6 cellular contexts compared by ENCODE assay signal in the genomic region with DNA sequence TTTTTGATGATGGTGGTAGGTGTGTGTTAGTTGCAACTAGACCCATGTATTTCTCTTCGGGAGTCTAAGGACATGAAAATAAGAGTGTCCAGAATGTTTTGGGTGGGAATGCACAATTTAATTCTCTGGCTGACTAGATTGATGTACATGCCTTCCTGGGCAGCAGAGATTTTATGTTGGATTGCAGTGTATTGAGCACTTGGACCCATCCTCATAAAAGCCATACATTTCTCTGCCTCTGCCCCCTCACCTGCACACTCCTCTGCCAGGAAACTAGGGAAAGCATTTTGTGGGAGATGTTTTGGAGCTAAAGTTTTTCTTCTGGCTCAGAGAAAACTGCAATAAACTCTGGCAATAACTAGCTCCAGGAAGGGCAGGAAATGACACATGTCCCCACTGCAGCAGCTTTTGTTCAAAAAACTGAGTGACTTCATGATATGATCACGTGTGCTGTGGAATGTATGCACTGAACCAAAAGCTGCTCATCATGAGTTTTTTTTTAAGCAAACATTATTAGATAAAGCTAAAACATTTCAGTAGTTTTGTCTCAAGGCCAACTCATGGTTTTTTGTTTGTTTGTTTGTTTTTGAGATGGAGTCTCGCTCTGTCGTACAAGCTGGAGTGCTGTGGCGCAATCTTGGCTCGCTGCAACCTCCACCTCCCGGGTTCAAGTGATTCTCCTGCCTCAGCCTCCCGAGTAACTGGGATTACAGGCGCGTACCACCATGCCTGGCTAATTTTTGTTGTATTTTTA. TPM values are rescaled to one million over a fixed set of nuclear protein-coding genes. Genes with fewer than 3 reads are reported as not detected.
DNase-seq lines count a peak whose midpoint lies in the region; ATAC-seq, FAIRE-seq and TF ChIP-seq lines count a peak whose summit lies in the region.

No MANE protein-coding gene starts in this region.

- peak; percentile 91 for DNase-seq in bronchial epithelial cell (ENCODE audit: low read depth)

- H2AFZ ChIP-seq in Loucy (ENCODE audit: low read length) (peak overlapping the region; percentile 64), parathyroid adenoma (no peak overlapping the region)

- H3K27ac ChIP-seq in parathyroid adenoma, result peak overlapping the region; percentile 49

- TF ChIP-seq CTCF in Loucy (conservative IDR thresholded peaks at IDR 0.05; ENCODE audit: low read length) (no peak), bronchial epithelial cell (IDR thresholded peaks at IDR 0.05; ENCODE audit: insufficient read depth, low read length, severe bottlenecking) (no peak), parathyroid adenoma (IDR thresholded peaks at IDR 0.05) (no peak)

- no peaks in the 10 kb centered on the region for H3K36me3 ChIP-seq in Loucy (ENCODE audit: insufficient read depth, low read length)
- H3K36me3 ChIP-seq in bronchial epithelial cell (ENCODE audit: control insufficient read depth, insufficient read depth, low read length), result no peaks in the 10 kb centered on the region
- H3K36me3 ChIP-seq in parathyroid adenoma (ENCODE audit: control insufficient read depth, insufficient read depth, low read length), result no peaks in the 10 kb centered on the region

- no peaks in the 10 kb centered on the region for H3K9me2 ChIP-seq in Loucy (replicated peaks; ENCODE audit: low read depth, low read length)

- H3K4me3 ChIP-seq in Loucy (ENCODE audit: low read length, poor library complexity, severe bottlenecking), result peak overlapping the region; percentile 7
- no peak overlapping the region for H3K4me3 ChIP-seq in bronchial epithelial cell (ENCODE audit: low read depth, low read length)
- H3K4me3 ChIP-seq in parathyroid adenoma (ENCODE audit: low read depth, low read length), result no peak overlapping the region

- H3K27me3 ChIP-seq in Loucy (ENCODE audit: insufficient read depth, low read length, poor library complexity, severe bottlenecking), result no peaks in the 10 kb centered on the region
- no peaks in the 10 kb centered on the region for H3K27me3 ChIP-seq in bronchial epithelial cell (ENCODE audit: control insufficient read depth, insufficient read depth, low read length)
- no peaks in the 10 kb centered on the region for H3K27me3 ChIP-seq in parathyroid adenoma (ENCODE audit: control insufficient read depth, insufficient read depth, low read length)

- H3F3A ChIP-seq in Loucy (ENCODE audit: low read depth), result no peaks in the 10 kb centered on the region

- ATAC-seq in HG03135 (IDR thresholded peaks at IDR 0.05; ENCODE audit: unreplicated experiment), result no peak
- no peak for ATAC-seq in GM21825 (IDR thresholded peaks at IDR 0.05; ENCODE audit: unreplicated experiment)
- no peak for ATAC-seq in HG03159 (IDR thresholded peaks at IDR 0.05; ENCODE audit: unreplicated experiment)

- peak overlapping the region; percentile 51 for H3K4me2 ChIP-seq in Loucy (ENCODE audit: low read depth, low read length, poor library complexity, severe bottlenecking)
- H3K4me2 ChIP-seq in parathyroid adenoma (ENCODE audit: low read length), result no peak overlapping the region

- FAIRE-seq in bronchial epithelial cell (lab: Jason Lieb, UNC), result no peak

- H3K9ac ChIP-seq in Loucy (ENCODE audit: low read depth, low read length, poor library complexity, severe bottlenecking), result peak overlapping the region; percentile 37
- no peak overlapping the region for H3K9ac ChIP-seq in parathyroid adenoma

- H3K9me3 ChIP-seq in Loucy (ENCODE audit: insufficient read depth, low read depth, low read length) (no peaks in the 10 kb centered on the region), parathyroid adenoma (ENCODE audit: control insufficient read depth, low read length) (no peaks in the 10 kb centered on the region)

- H3K79me2 ChIP-seq in Loucy (ENCODE audit: insufficient read depth, low read length), result no peaks in the 10 kb centered on the region
- H3K79me2 ChIP-seq in parathyroid adenoma, result no peaks in the 10 kb centered on the region

- H3K4me1 ChIP-seq in Loucy (ENCODE audit: insufficient read depth, low read length, poor library complexity, severe bottlenecking) (peaks cover 6% of the 10 kb centered on the region), parathyroid adenoma (no peaks in the 10 kb centered on the region)

- no peaks in the 10 kb centered on the region for H4K20me1 ChIP-seq in Loucy (ENCODE audit: insufficient read depth, low read length, poor library complexity, severe bottlenecking)

RNA-seq across cellular contexts. Expression of a gene that starts 17.6 kb away (rescaled TPM):
- total RNA-seq in bronchial epithelial cell, result 49.8 and 66.6 TPM in 2 replicates

RNA-seq across cellular contexts. Expression of a gene that starts 34.2 kb away (rescaled TPM):
- 0.26 and 0.77 TPM in 2 replicates for total RNA-seq in bronchial epithelial cell

RNA-seq across cellular contexts. Expression of a gene that starts 36.6 kb away (rescaled TPM):
- 20.1 and 20.5 TPM in 2 replicates for total RNA-seq in bronchial epithelial cell

RNA-seq across cellular contexts. Expression of a gene that starts 40.6 kb away (rescaled TPM):
- total RNA-seq in bronchial epithelial cell, result 20.3 and 30.3 TPM in 2 replicates

RNA-seq across cellular contexts. Expression of a gene that starts 47.9 kb away (rescaled TPM):
- not detected in 2 replicates for total RNA-seq in bronchial epithelial cell
